In the genomic region with DNA sequence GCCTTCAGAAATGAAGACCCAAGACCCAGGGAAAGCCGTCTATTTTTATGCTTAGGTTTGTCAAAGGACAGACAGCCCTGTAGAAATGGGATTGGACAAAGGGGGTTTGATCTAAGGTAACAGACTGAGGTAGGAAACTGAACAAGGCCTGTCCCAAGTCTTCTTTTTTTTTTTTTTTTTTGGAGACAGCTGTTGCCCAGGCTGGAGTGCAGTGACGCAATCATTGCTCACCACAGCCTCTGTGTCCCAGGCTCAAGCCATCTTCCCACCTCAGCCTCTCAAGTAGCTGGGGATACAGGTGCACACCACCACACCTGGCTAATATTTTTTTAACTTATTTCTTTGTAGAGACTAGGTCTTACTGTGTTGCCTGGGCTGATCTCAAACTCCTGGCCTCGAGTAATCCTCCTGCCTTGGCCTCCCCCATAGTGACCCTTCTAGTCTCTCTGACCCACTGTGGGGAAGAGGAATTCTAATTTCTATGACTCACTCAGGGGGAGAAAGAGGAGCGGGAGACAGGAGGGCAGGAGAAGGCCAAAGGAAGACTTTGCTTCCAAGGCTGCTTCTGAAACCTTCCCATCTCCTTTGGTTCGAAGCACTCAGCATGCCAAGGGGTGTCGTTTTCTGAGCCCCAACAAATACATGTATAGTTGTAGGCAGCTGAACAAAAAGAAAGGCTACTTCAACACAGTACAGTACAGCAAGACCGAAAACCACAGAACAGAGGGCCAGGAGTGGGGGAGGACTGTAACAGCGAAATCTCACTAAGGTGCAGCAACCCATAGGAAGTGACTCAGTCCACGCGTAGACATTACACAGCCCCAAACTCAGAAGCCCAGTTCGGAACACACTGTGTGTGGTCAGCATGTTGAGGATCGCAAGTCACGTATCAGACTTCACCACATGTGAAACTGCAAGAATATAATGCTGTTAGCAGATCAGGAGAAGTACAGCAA, we compare ENCODE assay signal across 8 cellular contexts. TPM values are rescaled to one million over a fixed set of nuclear protein-coding genes. Genes with fewer than 3 reads are reported as not detected.
A peak's percentile ranks its signal among the peaks of the same experiment; 100 is the strongest.
DNase-seq lines count a peak whose midpoint lies in the region; ATAC-seq and TF ChIP-seq lines count a peak whose summit lies in the region.

No MANE protein-coding gene starts in this region.

- H3K27me3 Mint-ChIP-seq in activated naive CD4-positive, alpha-beta T cell treated with anti-CD3 and anti-CD28 coated beads for 36 hours (ENCODE audit: low read depth), result no peaks in the 10 kb centered on the region
- no peaks in the 10 kb centered on the region for H3K27me3 Mint-ChIP-seq in natural killer cell treated with Interleukin-12 subunit alpha and Interleukin-12 subunit beta and Interleukin-15 and Interleukin-18, amount 100 ng/mL, for 72 hours

- peak overlapping the region; percentile 11 to 53 (median 40) for H3K27ac ChIP-seq in Peyer's patch

- no peak for TF ChIP-seq CTCF in Peyer's patch (IDR thresholded peaks at IDR 0.05)

- peaks cover 54% of the 10 kb centered on the region for H3K4me1 Mint-ChIP-seq in activated naive CD4-positive, alpha-beta T cell treated with anti-CD3 and anti-CD28 coated beads for 36 hours (ENCODE audit: low read depth)
- peaks cover 61 to 66% of the 10 kb centered on the region in 2 donors for H3K4me1 Mint-ChIP-seq in natural killer cell treated with Interleukin-12 subunit alpha and Interleukin-12 subunit beta and Interleukin-15 and Interleukin-18, amount 100 ng/mL, for 72 hours (ENCODE audit: low read depth in 2 of 2)

- intact Hi-C loops in activated naive CD4-positive, alpha-beta T cell treated with anti-CD3 and anti-CD28 coated beads for 36 hours (cut with micrococcal nuclease), result loop anchor here (1.0 to 2.0 kb wide), 3 partner anchors 8 to 34 kb away; partner anchors contain the start of gene FAM83F

- H3K4me1 ChIP-seq in Peyer's patch, result peaks cover 0 to 11% (median 7%) of the 10 kb centered on the region in 4 donors

- H3K4me3 ChIP-seq in Peyer's patch, result no peak overlapping the region

- peaks cover 41% of the 10 kb centered on the region for H3K36me3 Mint-ChIP-seq in activated naive CD4-positive, alpha-beta T cell treated with anti-CD3 and anti-CD28 coated beads for 36 hours (ENCODE audit: low read depth)
- peaks cover 21% of the 10 kb centered on the region for H3K36me3 Mint-ChIP-seq in natural killer cell treated with Interleukin-12 subunit alpha and Interleukin-12 subunit beta and Interleukin-15 and Interleukin-18, amount 100 ng/mL, for 72 hours

- H3K9me3 ChIP-seq in Peyer's patch, result no peaks in the 10 kb centered on the region

- DNase-seq in Peyer's patch (peak in 2 of 3 donors; percentile 31 to 78), NCI-H2107 treated with DMSO at 0.1 percent for 48 hours (lab: John Stamatoyannopoulos, UW; ENCODE audit: unreplicated experiment) (no peak), occipital lobe (lab: John Stamatoyannopoulos, UW) (no peak), NCI-H1930 (lab: John Stamatoyannopoulos, UW) (no peak)
- peak; percentile 82 for DNase-seq in activated naive CD4-positive, alpha-beta T cell treated with anti-CD3 and anti-CD28 coated beads for 36 hours
- DNase-seq in natural killer cell treated with Interleukin-12 subunit alpha and Interleukin-12 subunit beta and Interleukin-15 and Interleukin-18, amount 100 ng/mL, for 72 hours (ENCODE audit: low spot score), result peak; percentile 94

- CTCF ChIA-PET in activated naive CD4-positive, alpha-beta T cell treated with anti-CD3 and anti-CD28 coated beads for 36 hours (lab: Charles Lee), result interaction anchor here (0.6 to 1.3 kb wide), 6 partner anchors 9 to 64 kb away, joined by 3 to 4 read pairs (median 4); no protein-coding TSS in a partner anchor

- ATAC-seq in GM18499 (IDR thresholded peaks at IDR 0.05; ENCODE audit: insufficient read depth, unreplicated experiment) (peak; percentile 77), HG02763 (IDR thresholded peaks at IDR 0.05; ENCODE audit: unreplicated experiment) (peak; percentile 65)
- ATAC-seq in natural killer cell treated with Interleukin-12 subunit alpha and Interleukin-12 subunit beta and Interleukin-15 and Interleukin-18, amount 100 ng/mL, for 72 hours, result peak; percentile 99 to 100

- H3K27me3 ChIP-seq in Peyer's patch, result no peaks in the 10 kb centered on the region

- H3K4me3 Mint-ChIP-seq in activated naive CD4-positive, alpha-beta T cell treated with anti-CD3 and anti-CD28 coated beads for 36 hours, result peak overlapping the region; percentile 36
- H3K4me3 Mint-ChIP-seq in natural killer cell treated with Interleukin-12 subunit alpha and Interleukin-12 subunit beta and Interleukin-15 and Interleukin-18, amount 100 ng/mL, for 72 hours, result peak overlapping the region; percentile 71

- H3K9me3 Mint-ChIP-seq in activated naive CD4-positive, alpha-beta T cell treated with anti-CD3 and anti-CD28 coated beads for 36 hours, result no peaks in the 10 kb centered on the region
- no peaks in the 10 kb centered on the region for H3K9me3 Mint-ChIP-seq in natural killer cell treated with Interleukin-12 subunit alpha and Interleukin-12 subunit beta and Interleukin-15 and Interleukin-18, amount 100 ng/mL, for 72 hours

- H3K27ac Mint-ChIP-seq in activated naive CD4-positive, alpha-beta T cell treated with anti-CD3 and anti-CD28 coated beads for 36 hours, result peak overlapping the region; percentile 47
- peak overlapping the region; percentile 76 to 85 for H3K27ac Mint-ChIP-seq in natural killer cell treated with Interleukin-12 subunit alpha and Interleukin-12 subunit beta and Interleukin-15 and Interleukin-18, amount 100 ng/mL, for 72 hours

- no peak for TF ChIP-seq POLR2A in Peyer's patch (IDR thresholded peaks at IDR 0.05)

- H3K36me3 ChIP-seq in Peyer's patch, result no peaks in the 10 kb centered on the region

RNA-seq across cellular contexts. Expression of gene TMA7B, which starts 0.9 kb away (rescaled TPM):
- total RNA-seq in Peyer's patch (not detected), occipital lobe (not detected)
- total RNA-seq in activated naive CD4-positive, alpha-beta T cell treated with anti-CD3 and anti-CD28 coated beads for 36 hours, result 1 to 10 TPM; 1.1 to 1.5 TPM
- total RNA-seq in natural killer cell treated with Interleukin-12 subunit alpha and Interleukin-12 subunit beta and Interleukin-15 and Interleukin-18, amount 100 ng/mL, for 72 hours, result 1 to 10 TPM in 1 of 2 donors, under 1 TPM in 1; 0.86 to 2.8 TPM

RNA-seq across cellular contexts. Expression of gene FAM83F, which starts 33.7 kb away (rescaled TPM):
- total RNA-seq in Peyer's patch (10 to 100 TPM in 3 of 4 donors, 1 to 10 TPM in 1; 9.9 to 66.0 (median 51.1) TPM), occipital lobe (0.78 TPM)
- total RNA-seq in activated naive CD4-positive, alpha-beta T cell treated with anti-CD3 and anti-CD28 coated beads for 36 hours, result 1 to 10 TPM; 1.8 to 1.9 TPM
- total RNA-seq in natural killer cell treated with Interleukin-12 subunit alpha and Interleukin-12 subunit beta and Interleukin-15 and Interleukin-18, amount 100 ng/mL, for 72 hours, result under 1 TPM in 1 of 2 donors, not detected in 1; 0.39 TPM

Comparison
In these comparisons a context has a peak if more than half of its experiments do, and no peak if none do; other contexts are left out.
1. DNase-seq: peak in Peyer's patch (2 of 3), activated naive CD4-positive, alpha-beta T cell treated with anti-CD3 and anti-CD28 coated beads for 36 hours (single experiment) and natural killer cell treated with Interleukin-12 subunit alpha and Interleukin-12 subunit beta and Interleukin-15 and Interleukin-18, amount 100 ng/mL, for 72 hours (single experiment); none in NCI-H2107 treated with DMSO at 0.1 percent for 48 hours (single experiment), occipital lobe (single experiment) and NCI-H1930 (0 of 2).
2. Peak in every context shown above with its lines, with median percentiles within 50 percentile points of each other: ATAC-seq.